Comparison of ENCODE assay signal across 18 cellular contexts in genomic region chr4:29539226-29539625, GRCh38.
A peak's percentile ranks its signal among the peaks of the same experiment; 100 is the strongest.
DNase-seq lines count a peak whose midpoint lies in the region; FAIRE-seq and TF ChIP-seq lines count a peak whose summit lies in the region.
"Had no signal": no experiment of that assay in that cellular context is flagged by ENCODE, and none has a peak within 500 bp of the region (broad histone marks: within the 10 kb centered on the region; RNA-seq: fewer than 3 reads in every experiment).

No MANE protein-coding gene starts in this region.

- POLR2A ChIA-PET in MCF 10A (lab: Yijun Ruan, JAX) = interaction anchor here (1.4 kb wide), 1 partner anchor 10 kb away, joined by 6 read pairs; no protein-coding TSS in a partner anchor

- no peak for TF ChIP-seq POLR2A in breast epithelium (IDR thresholded peaks at IDR 0.05)

- intact Hi-C loops in MCF 10A (cut with micrococcal nuclease) (no loop called here), breast epithelium (cut with DNase I; ENCODE audit: low total_unique reads) (no loop called here)

- FAIRE-seq in HTR-8/SVneo (lab: Jason Lieb, UNC) = no peak
- FAIRE-seq: G401.6 had no signal

- H3K27ac Mint-ChIP-seq in MCF 10A (ENCODE audit: low read depth, unreplicated experiment) (no peak overlapping the region), osteocyte (ENCODE audit: unreplicated experiment) (no peak overlapping the region)
- H3K27ac Mint-ChIP-seq: CD4-positive, alpha-beta T cell; H9 had no signal

- no peaks in the 10 kb centered on the region for H3K27me3 Mint-ChIP-seq in MCF 10A (ENCODE audit: insufficient read depth, unreplicated experiment)
- H3K27me3 Mint-ChIP-seq in osteocyte (ENCODE audit: unreplicated experiment) = no peaks in the 10 kb centered on the region
- H3K27me3 Mint-ChIP-seq: CD4-positive, alpha-beta T cell had no signal

- H3K9me3 Mint-ChIP-seq in MCF 10A (ENCODE audit: unreplicated experiment) = no peaks in the 10 kb centered on the region
- no peaks in the 10 kb centered on the region for H3K9me3 Mint-ChIP-seq in osteocyte (ENCODE audit: unreplicated experiment)

- CTCF ChIA-PET in MCF 10A (lab: Yijun Ruan, JAX) = no interaction called here

- TF ChIP-seq CTCF in MCF 10A (IDR thresholded peaks at IDR 0.05; ENCODE audit: unreplicated experiment) (no peak), breast epithelium (IDR thresholded peaks at IDR 0.05) (no peak), fibroblast of villous mesenchyme (IDR thresholded peaks at IDR 0.05; ENCODE audit: insufficient read depth, low read depth, low read length) (no peak), osteocyte (IDR thresholded peaks at IDR 0.05) (no peak)

- H3K27ac ChIP-seq in breast epithelium = no peak overlapping the region
- H3K27ac ChIP-seq: Peyer's patch, SK-N-MC had no signal

- no TSS peak for BruUV-seq in MCF 10A (replicated peaks; lab: Mats Ljungman, UMichigan)

- H3K4me3 Mint-ChIP-seq in MCF 10A (ENCODE audit: unreplicated experiment) (no peak overlapping the region), osteocyte (ENCODE audit: unreplicated experiment) (no peak overlapping the region)
- H3K4me3 Mint-ChIP-seq: CD4-positive, alpha-beta T cell; H9 had no signal

- no peaks in the 10 kb centered on the region for H3K27me3 ChIP-seq in breast epithelium
- H3K27me3 ChIP-seq: Peyer's patch had no signal

- H3K4me1 Mint-ChIP-seq in MCF 10A (ENCODE audit: insufficient read depth, unreplicated experiment) (no peaks in the 10 kb centered on the region), osteocyte (ENCODE audit: unreplicated experiment) (peaks cover 2% of the 10 kb centered on the region)
- H3K4me1 Mint-ChIP-seq: H9 had no signal

- no peaks in the 10 kb centered on the region for H3K4me1 ChIP-seq in breast epithelium
- H3K4me1 ChIP-seq: Caco-2, Peyer's patch had no signal

- DNase-seq in MCF 10A (ENCODE audit: unreplicated experiment) (peak; percentile 45), breast epithelium (ENCODE audit: low spot score in 2 of 2) (no peak), OCI-M1 (lab: John Stamatoyannopoulos, UW) (peak; percentile 24), fibroblast of villous mesenchyme (ENCODE audit: low read depth) (peak; percentile 36), ureter (ENCODE audit: low spot score) (no peak), HTR-8/SVneo (ENCODE audit: insufficient read length, low spot score) (no peak), osteocyte (ENCODE audit: extremely low spot score, unreplicated experiment) (no peak)
- DNase-seq: Caco-2; CD4-positive, alpha-beta T cell; H9; Karpas-422; NCI-H1417 treated with DMSO at 0.1 percent for 48 hours; NCI-H187 treated with DMSO at 0.1 percent for 48 hours; NCI-H2171; NCI-H526; Peyer's patch had no signal

- no peak overlapping the region for H3K4me3 ChIP-seq in breast epithelium
- no peak overlapping the region for H3K4me3 ChIP-seq in fibroblast of villous mesenchyme (ENCODE audit: low read depth, low read length)
- H3K4me3 ChIP-seq: Peyer's patch, SK-N-MC had no signal

- H3K36me3 ChIP-seq in breast epithelium = no peaks in the 10 kb centered on the region
- H3K36me3 ChIP-seq: Peyer's patch had no signal

- peaks cover 0 to 7% of the 10 kb centered on the region in 2 donors for H3K9me3 ChIP-seq in breast epithelium
- H3K9me3 ChIP-seq: Caco-2 had no signal

- no peaks in the 10 kb centered on the region for H3K36me3 Mint-ChIP-seq in MCF 10A (ENCODE audit: insufficient read depth, unreplicated experiment)
- H3K36me3 Mint-ChIP-seq in osteocyte (ENCODE audit: unreplicated experiment) = no peaks in the 10 kb centered on the region

Comparison
In these comparisons a context has a peak if more than half of its experiments do, and no peak if none do; other contexts are left out.
1. DNase-seq: peak in MCF 10A (single experiment), OCI-M1 (single experiment) and fibroblast of villous mesenchyme (single experiment); none in breast epithelium (0 of 2), ureter (single experiment), HTR-8/SVneo (single experiment) and osteocyte (single experiment).